ENCODE assay signal across 16 cellular contexts in the genomic region with DNA sequence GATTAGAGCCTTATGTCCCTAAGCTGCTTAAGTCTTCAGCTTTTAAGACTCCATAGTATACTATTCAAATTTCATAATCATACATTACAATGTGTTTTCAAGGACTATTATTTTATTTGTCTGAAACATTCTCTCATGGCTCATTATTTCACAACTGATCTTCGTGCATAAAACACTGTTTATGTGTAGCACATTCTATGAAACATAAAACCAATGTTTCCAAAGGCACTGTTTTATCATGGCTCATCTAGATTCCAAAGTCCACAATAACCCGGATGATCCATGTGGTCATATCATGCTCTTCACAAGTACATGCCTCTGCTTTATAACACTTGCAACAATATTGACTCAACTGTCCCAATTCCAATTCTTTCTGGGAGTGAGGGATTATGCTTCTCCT.
DNase-seq lines count a peak whose midpoint lies in the region; ATAC-seq and FAIRE-seq lines count a peak whose summit lies in the region.
"Had no signal": no experiment of that assay in that cellular context is flagged by ENCODE, and none has a peak within 500 bp of the region (broad histone marks: within the 10 kb centered on the region; RNA-seq: fewer than 3 reads in every experiment).

No MANE protein-coding gene starts in this region.

- H3K4me3 ChIP-seq in small intestine (ENCODE audit: low read depth in 1 of 2, low read length in 2 of 2), result no peak overlapping the region
- H3K4me3 ChIP-seq: K562 had no signal

- no peak for ATAC-seq in stimulated activated naive CD8-positive, alpha-beta T cell treated with anti-CD3 and anti-CD28 coated beads, Interleukin-15, Interleukin-2, amounts not matched to agents 100 U/mL and 50 U/mL, for 24 hours
- ATAC-seq in naive thymus-derived CD8-positive, alpha-beta T cell, result no peak
- ATAC-seq: K562 had no signal

- H3K27ac ChIP-seq in small intestine (ENCODE audit: low read depth in 1 of 2, low read length in 1 of 2), result no peak overlapping the region

- H3K4me3 Mint-ChIP-seq in naive thymus-derived CD8-positive, alpha-beta T cell, result no peak overlapping the region
- H3K4me3 Mint-ChIP-seq: CD4-positive, CD25-positive, alpha-beta regulatory T cell had no signal

- H3K27me3 Mint-ChIP-seq in naive thymus-derived CD8-positive, alpha-beta T cell, result no peaks in the 10 kb centered on the region
- H3K27me3 Mint-ChIP-seq: CD4-positive, CD25-positive, alpha-beta regulatory T cell had no signal

- FAIRE-seq in small intestine (lab: Jason Lieb, UNC), result no peak
- FAIRE-seq: K562 had no signal

- H3K36me3 Mint-ChIP-seq in naive thymus-derived CD8-positive, alpha-beta T cell, result no peaks in the 10 kb centered on the region
- H3K36me3 Mint-ChIP-seq: CD4-positive, CD25-positive, alpha-beta regulatory T cell had no signal

- H3K4me1 ChIP-seq in small intestine (ENCODE audit: control insufficient read depth in 2 of 2, insufficient read depth in 1 of 2, low read depth in 1 of 2, low read length in 1 of 2), result no peaks in the 10 kb centered on the region

- POLR2A ChIA-PET in naive thymus-derived CD8-positive, alpha-beta T cell (lab: Charles Lee), result no interaction called here

- H3K9me3 ChIP-seq in small intestine (ENCODE audit: control insufficient read depth, low read depth), result no peaks in the 10 kb centered on the region

- H3K27me3 ChIP-seq in small intestine (ENCODE audit: control insufficient read depth in 2 of 2, insufficient read depth in 2 of 2, low read length in 2 of 2), result no peaks in the 10 kb centered on the region

- H3K36me3 ChIP-seq in small intestine (ENCODE audit: control insufficient read depth in 2 of 2, insufficient read depth in 2 of 2, low read length in 2 of 2), result no peaks in the 10 kb centered on the region

- H3K4me1 Mint-ChIP-seq in naive thymus-derived CD8-positive, alpha-beta T cell, result no peaks in the 10 kb centered on the region
- H3K4me1 Mint-ChIP-seq: CD4-positive, CD25-positive, alpha-beta regulatory T cell had no signal

- 11 to 59% (median 24%) methylated on average over 2 of the region's 2 CpGs for WGBS in small intestine, 3 donors

- H3K9me3 Mint-ChIP-seq in naive thymus-derived CD8-positive, alpha-beta T cell, result peaks cover 2 to 42% (median 11%) of the 10 kb centered on the region in 9 donors

- no peak overlapping the region for H3K27ac Mint-ChIP-seq in naive thymus-derived CD8-positive, alpha-beta T cell
- H3K27ac Mint-ChIP-seq: CD4-positive, CD25-positive, alpha-beta regulatory T cell had no signal

- DNase-seq in COLO668 (lab: John Stamatoyannopoulos, UW; ENCODE audit: unreplicated experiment) (peak; percentile 22), LHCN-M2 (ENCODE audit: low read depth) (peak; percentile 69), fibroblast of peridontal ligament (ENCODE audit: extremely low read depth) (peak; percentile 89), small intestine (peak; percentile 2)
- DNase-seq in activated CD4-positive, CD25-positive, alpha-beta regulatory T cell treated with anti-CD3 and anti-CD28 coated beads, Interleukin-2, amount 50 U/mL, for 72 hours, result no peak
- no peak for DNase-seq in stimulated activated naive CD8-positive, alpha-beta T cell treated with anti-CD3 and anti-CD28 coated beads, Interleukin-15, Interleukin-2, amounts not matched to agents 100 U/mL and 50 U/mL, for 24 hours
- no peak for DNase-seq in naive thymus-derived CD8-positive, alpha-beta T cell
- DNase-seq: AML-193; CD4-positive, CD25-positive, alpha-beta regulatory T cell; NCI-H1436 treated with DMSO at 0.1 percent for 48 hours; NCI-H2081 treated with DMSO at 0.1 percent for 48 hours; NCI-H2227 treated with DMSO at 0.1 percent for 48 hours; NCI-H524 treated with DMSO at 0.1 percent for 48 hours; Right ventricle myocardium superior; SK-N-SH had no signal

Comparison
In these comparisons a context has a peak if more than half of its experiments do, and no peak if none do; other contexts are left out.
1. DNase-seq: peak in COLO668 (single experiment), LHCN-M2 (single experiment), fibroblast of peridontal ligament (single experiment) and small intestine (single experiment); none in activated CD4-positive, CD25-positive, alpha-beta regulatory T cell treated with anti-CD3 and anti-CD28 coated beads, Interleukin-2, amount 50 U/mL, for 72 hours (single experiment), stimulated activated naive CD8-positive, alpha-beta T cell treated with anti-CD3 and anti-CD28 coated beads, Interleukin-15, Interleukin-2, amounts not matched to agents 100 U/mL and 50 U/mL, for 24 hours (single experiment) and naive thymus-derived CD8-positive, alpha-beta T cell (0 of 10).